In the genomic region with DNA sequence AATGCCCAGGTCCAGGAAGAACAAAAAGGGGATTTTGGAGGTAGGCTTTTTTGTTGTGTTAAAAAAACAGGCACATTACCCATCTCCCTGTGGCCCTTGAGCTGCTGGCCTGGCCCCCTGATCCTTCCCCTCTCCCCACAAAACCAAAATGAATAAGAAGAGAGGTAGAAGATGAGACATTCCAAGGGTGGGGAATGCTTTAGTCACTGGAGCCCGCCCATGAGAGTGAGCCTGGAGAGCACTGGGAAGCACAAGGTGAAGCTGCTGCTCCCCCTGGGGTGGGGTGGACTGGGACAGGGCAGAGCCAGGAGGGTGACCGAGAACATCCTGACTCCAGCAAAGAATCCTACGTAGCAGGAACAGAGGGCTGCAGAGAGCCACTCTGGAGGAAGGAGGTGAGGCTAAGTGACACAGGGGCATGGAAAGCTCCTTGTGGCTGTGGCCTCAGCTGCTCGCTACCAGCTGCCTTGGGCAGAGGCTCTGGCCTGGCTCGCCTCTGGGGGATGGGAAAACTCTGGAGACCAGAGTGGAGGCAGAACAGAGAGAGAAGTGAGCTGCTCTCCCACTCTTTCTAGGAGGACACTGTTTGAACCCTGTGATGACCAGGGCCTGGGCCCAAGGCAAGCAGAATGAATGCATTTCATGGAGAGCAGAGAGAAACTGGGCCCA, we compare ENCODE assay signal across 11 cellular contexts. TPM values are rescaled to one million over a fixed set of nuclear protein-coding genes. Genes with fewer than 3 reads are reported as not detected.
DNase-seq lines count a peak whose midpoint lies in the region; ATAC-seq, FAIRE-seq and TF ChIP-seq lines count a peak whose summit lies in the region.
"Had no signal": no experiment of that assay in that cellular context is flagged by ENCODE, and none has a peak within 500 bp of the region (broad histone marks: within the 10 kb centered on the region; RNA-seq: fewer than 3 reads in every experiment).

No MANE protein-coding gene starts in this region.

- no peak for ATAC-seq in CD8-positive, alpha-beta T cell
- no peak for ATAC-seq in central memory CD8-positive, alpha-beta T cell (replicated peaks; ENCODE audit: extremely low read depth, poor library complexity, severe bottlenecking)
- ATAC-seq in natural killer cell (no peak), HG02981 (IDR thresholded peaks at IDR 0.05; ENCODE audit: unreplicated experiment) (no peak), HG03135 (IDR thresholded peaks at IDR 0.05; ENCODE audit: unreplicated experiment) (no peak)

- TF ChIP-seq POLR2A in GM12891 (IDR thresholded peaks at IDR 0.05; ENCODE audit: low read depth, low read length) (no peak), vagina (IDR thresholded peaks at IDR 0.05) (no peak)

- no peak overlapping the region for H3K27ac ChIP-seq in CD8-positive, alpha-beta T cell (ENCODE audit: low read depth, low read length)
- H3K27ac ChIP-seq in vagina: no peak overlapping the region
- H3K27ac ChIP-seq: neutrophil had no signal

- H3K27me3 ChIP-seq in CD8-positive, alpha-beta T cell (ENCODE audit: insufficient read depth, low read length): no peaks in the 10 kb centered on the region
- no peaks in the 10 kb centered on the region for H3K27me3 ChIP-seq in vagina
- H3K27me3 ChIP-seq: neutrophil had no signal

- peaks cover 11% of the 10 kb centered on the region for H3K4me1 ChIP-seq in CD8-positive, alpha-beta T cell (ENCODE audit: insufficient read depth, low read length)
- no peaks in the 10 kb centered on the region for H3K4me1 ChIP-seq in vagina

- peaks cover 2% of the 10 kb centered on the region for H3K9me3 Mint-ChIP-seq in CD8-positive, alpha-beta T cell
- no peaks in the 10 kb centered on the region for H3K9me3 Mint-ChIP-seq in central memory CD8-positive, alpha-beta T cell
- H3K9me3 Mint-ChIP-seq in natural killer cell: no peaks in the 10 kb centered on the region
- H3K9me3 Mint-ChIP-seq: IgD-negative memory B cell had no signal

- H3K27ac Mint-ChIP-seq in CD8-positive, alpha-beta T cell: peak overlapping the region; percentile 89
- peak overlapping the region; percentile 84 for H3K27ac Mint-ChIP-seq in central memory CD8-positive, alpha-beta T cell (ENCODE audit: low read depth)
- H3K27ac Mint-ChIP-seq in natural killer cell: peak overlapping the region; percentile 65 to 89

- no peaks in the 10 kb centered on the region for H3K27me3 Mint-ChIP-seq in CD8-positive, alpha-beta T cell (ENCODE audit: low read depth)
- no peaks in the 10 kb centered on the region for H3K27me3 Mint-ChIP-seq in central memory CD8-positive, alpha-beta T cell
- H3K27me3 Mint-ChIP-seq in natural killer cell (ENCODE audit: low read depth in 2 of 2): no peaks in the 10 kb centered on the region
- H3K27me3 Mint-ChIP-seq: IgD-negative memory B cell had no signal

- no peak for DNase-seq in CD8-positive, alpha-beta T cell
- peak; percentile 19 for DNase-seq in HT-29 (ENCODE audit: low spot score)
- no peak for DNase-seq in central memory CD8-positive, alpha-beta T cell (ENCODE audit: low spot score in 2 of 2)
- no peak for DNase-seq in natural killer cell
- no peak for DNase-seq in GM12891 (ENCODE audit: insufficient read length, low spot score)
- no peak for DNase-seq in vagina (ENCODE audit: extremely low spot score in 2 of 2)
- DNase-seq: left cardiac atrium had no signal

- H3K36me3 ChIP-seq in CD8-positive, alpha-beta T cell (ENCODE audit: insufficient read depth, low read length): no peaks in the 10 kb centered on the region
- peaks cover 0 to 13% of the 10 kb centered on the region in 2 donors for H3K36me3 ChIP-seq in vagina
- H3K36me3 ChIP-seq: neutrophil had no signal

- no peaks in the 10 kb centered on the region for H3K9me3 ChIP-seq in CD8-positive, alpha-beta T cell (ENCODE audit: low read length)
- no peaks in the 10 kb centered on the region for H3K9me3 ChIP-seq in vagina
- H3K9me3 ChIP-seq: neutrophil had no signal

- H3K36me3 Mint-ChIP-seq in CD8-positive, alpha-beta T cell: peaks cover 39% of the 10 kb centered on the region
- H3K36me3 Mint-ChIP-seq in central memory CD8-positive, alpha-beta T cell (ENCODE audit: insufficient read depth): peaks cover 7% of the 10 kb centered on the region
- H3K36me3 Mint-ChIP-seq in natural killer cell: no peaks in the 10 kb centered on the region

- H3K4me3 ChIP-seq in CD8-positive, alpha-beta T cell (ENCODE audit: low read depth, low read length): no peak overlapping the region
- no peak overlapping the region for H3K4me3 ChIP-seq in vagina

- H3K4me1 Mint-ChIP-seq in CD8-positive, alpha-beta T cell (ENCODE audit: low read depth): peaks cover 13% of the 10 kb centered on the region
- H3K4me1 Mint-ChIP-seq in central memory CD8-positive, alpha-beta T cell: peaks cover 12% of the 10 kb centered on the region
- H3K4me1 Mint-ChIP-seq in natural killer cell: peaks cover 9 to 11% of the 10 kb centered on the region in 2 donors

- FAIRE-seq in GM12891 (lab: Jason Lieb, UNC): no peak

- no peak for TF ChIP-seq CTCF in CD8-positive, alpha-beta T cell (IDR thresholded peaks at IDR 0.05)
- TF ChIP-seq CTCF in natural killer cell (IDR thresholded peaks at IDR 0.05) (no peak), vagina (IDR thresholded peaks at IDR 0.05) (no peak)

- CTCF ChIA-PET in CD8-positive, alpha-beta T cell (lab: Charles Lee): interaction anchor here (0.6 to 3.2 kb wide), 24 partner anchors 10 to 445 kb away, joined by 3 to 81 read pairs (median 4); no protein-coding TSS in a partner anchor

- POLR2A ChIA-PET in CD8-positive, alpha-beta T cell (lab: Charles Lee): interaction anchor here (1.3 to 1.9 kb wide), 3 partner anchors 10 to 350 kb away, joined by 3 to 15 read pairs (median 13); no protein-coding TSS in a partner anchor

- no peak overlapping the region for H3K4me3 Mint-ChIP-seq in CD8-positive, alpha-beta T cell
- peak overlapping the region; percentile 22 for H3K4me3 Mint-ChIP-seq in central memory CD8-positive, alpha-beta T cell
- H3K4me3 Mint-ChIP-seq in natural killer cell: no peak overlapping the region

- intact Hi-C loops in CD8-positive, alpha-beta T cell (cut with DNase I, micrococcal nuclease): loop anchor here (1.0 to 5.0 kb wide), 5 partner anchors 16 to 445 kb away; a partner anchor contains a TSS
- intact Hi-C loops in natural killer cell (cut with micrococcal nuclease): loop anchor here (1.0 kb wide), 1 partner anchor 351 kb away; no protein-coding TSS in a partner anchor
- intact Hi-C loops in vagina (cut with DNase I): no loop called here

TF ChIP-seq in GM12891, 5 proteins besides CTCF, POLR2A, EP300 and RAD21:
- no peak for TF ChIP-seq TAF1 (IDR thresholded peaks at IDR 0.05; ENCODE audit: low read depth, low read length)
- no peak for TF ChIP-seq POLR2AphosphoS5 (IDR thresholded peaks at IDR 0.05; ENCODE audit: low read depth, low read length)
- no peak for TF ChIP-seq SPI1 (IDR thresholded peaks at IDR 0.05; ENCODE audit: low read depth, low read length)
- no peak for TF ChIP-seq PAX5 (IDR thresholded peaks at IDR 0.05; ENCODE audit: insufficient read depth, low read length, severe bottlenecking)
- TF ChIP-seq POU2F2 (IDR thresholded peaks at IDR 0.05; ENCODE audit: low read depth, low read length): no peak

RNA-seq across cellular contexts. Expression of a gene that starts 48.3 kb away (rescaled TPM):
- total RNA-seq in CD8-positive, alpha-beta T cell: 10 to 100 TPM; 11.7 to 14.4 TPM
- total RNA-seq in HT-29 (2014; rRNA removed; shearing (Covaris generic)): 3.8 and 5.3 TPM in 2 replicates
- total RNA-seq in natural killer cell (10 to 100 TPM; 13.5 to 21.0 (median 14.7) TPM), vagina (6.4 TPM)
- 0.40 TPM for polyA plus RNA-seq in GM12891 (2012; ENCODE audit: low read depth, missing spikeins)
